ENCODE assay signal across 8 cellular contexts in genomic region chr22:33803883-33804282, GRCh38.
"Had no signal": no experiment of that assay in that cellular context is flagged by ENCODE, and none has a peak within 500 bp of the region (broad histone marks: within the 10 kb centered on the region; RNA-seq: fewer than 3 reads in every experiment).

No MANE protein-coding gene starts in this region.

- H3K27me3 ChIP-seq: breast epithelium had no signal

- ATAC-seq: activated naive CD4-positive, alpha-beta T cell treated with anti-CD3 and anti-CD28 coated beads, Interleukin-2, amount 50 U/mL, for 72 hours; natural killer cell had no signal

- DNase-seq: activated CD4-positive, alpha-beta T cell treated with anti-CD3 and anti-CD28 coated beads, Interleukin-2, amount 50 U/mL, for 1 hour; kidney; natural killer cell; SIG-M5; stimulated activated CD4-positive, alpha-beta T cell treated with anti-CD3 and anti-CD28 coated beads, Interleukin-4, amount 100 ng/mL, for 24 hours; T-helper 2 cell had no signal

- H3K36me3 ChIP-seq: breast epithelium had no signal

- H3K4me3 ChIP-seq: breast epithelium had no signal

- H3K9me3 ChIP-seq: breast epithelium had no signal

- H3K4me1 ChIP-seq: breast epithelium had no signal
